22 cellular contexts compared by ENCODE assay signal in the genomic region with DNA sequence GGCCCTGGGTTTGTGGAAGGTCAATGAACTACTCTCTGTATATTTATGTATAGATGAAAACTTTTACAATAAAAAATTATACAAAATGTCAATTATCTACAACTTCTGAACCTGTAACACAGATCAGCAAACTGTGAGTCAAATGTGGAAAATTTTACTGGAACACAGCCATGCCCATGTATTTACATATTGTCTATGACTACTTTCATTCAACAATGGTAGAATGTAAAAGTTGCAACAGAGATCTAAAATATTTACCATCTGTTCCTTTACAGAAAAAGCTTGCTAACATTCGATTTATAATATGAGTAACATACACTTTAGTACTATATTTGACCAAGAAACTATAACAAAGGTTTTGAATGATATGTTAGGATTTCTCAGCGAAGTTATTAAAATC.
DNase-seq lines count a peak whose midpoint lies in the region; ATAC-seq, FAIRE-seq and TF ChIP-seq lines count a peak whose summit lies in the region.
"Had no signal": no experiment of that assay in that cellular context is flagged by ENCODE, and none has a peak within 500 bp of the region (broad histone marks: within the 10 kb centered on the region; RNA-seq: fewer than 3 reads in every experiment).

No MANE protein-coding gene starts in this region.

- peaks cover 48% of the 10 kb centered on the region for H3K4me1 ChIP-seq in A549
- H3K4me1 ChIP-seq: gastrocnemius medialis, neural progenitor cell, tibial nerve had no signal

- ATAC-seq in A549 (peak in 1 of 2 experiments; percentile 57; a peak in 1 of 6 replicates), HG03520 (IDR thresholded peaks at IDR 0.05; ENCODE audit: unreplicated experiment) (no peak), HG03565 (IDR thresholded peaks at IDR 0.05; ENCODE audit: unreplicated experiment) (no peak)
- ATAC-seq: gastrocnemius medialis; left colon; stimulated activated memory B cell treated with anti-CD40 and anti-IgM and Interleukin-4, amounts not matched to agents 10 μg/mL and 1 μg/mL and 100 μg/mL, for 72 hours had no signal

- no peak for TF ChIP-seq EP300 in A549 (IDR thresholded peaks at IDR 0.05)

- CTCF ChIA-PET in A549 (lab: Yijun Ruan, JAX), result no interaction called here

- TF ChIP-seq POLR2A in A549 (IDR thresholded peaks at IDR 0.05; ENCODE audit: low read length), result no peak

- no peak for TF ChIP-seq RAD21 in A549 (conservative IDR thresholded peaks at IDR 0.05 in 1 of 2, IDR thresholded peaks at IDR 0.05 in 1 of 2)

- POLR2A ChIA-PET in A549 (lab: Yijun Ruan, JAX), result no interaction called here

- H3K9me3 ChIP-seq in A549 (no peaks in the 10 kb centered on the region), MG63 (no peaks in the 10 kb centered on the region)
- H3K9me3 ChIP-seq: gastrocnemius medialis, SJSA1, tibial nerve had no signal

- TF ChIP-seq CTCF in A549 (IDR thresholded peaks at IDR 0.05) (no peak), fibroblast of the aortic adventitia (IDR thresholded peaks at IDR 0.05; ENCODE audit: insufficient read depth, low read length) (no peak)

- 30% methylated on average over 2 of the region's 2 CpGs for WGBS in A549 (ENCODE audit: missing lambda C conversion rate)

- H3K27me3 ChIP-seq in MG63, result no peaks in the 10 kb centered on the region
- H3K27me3 ChIP-seq: gastrocnemius medialis, neural progenitor cell, SJSA1, tibial nerve had no signal

- FAIRE-seq in A549 (lab: Jason Lieb, UNC), result no peak
- FAIRE-seq: GM12892 had no signal

- H3K36me3 ChIP-seq in MG63, result peaks cover 2% of the 10 kb centered on the region; the same call in 1 of the 2 replicates
- H3K36me3 ChIP-seq: neural progenitor cell had no signal

- peak overlapping the region; percentile 36 to 62; a peak in 4 of 6 replicates for H3K27ac ChIP-seq in A549
- H3K27ac ChIP-seq: C4-2B, gastrocnemius medialis, neural progenitor cell, SJSA1, tibial nerve had no signal

- H3K4me3 ChIP-seq in A549 (no peak overlapping the region), MG63 (no peak overlapping the region), fibroblast of the aortic adventitia (ENCODE audit: low read depth, low read length) (no peak overlapping the region)
- H3K4me3 ChIP-seq: gastrocnemius medialis, neural progenitor cell, SJSA1, tibial nerve had no signal

- DNase-seq in A549 (ENCODE audit: low read depth in 1 of 2, low spot score in 1 of 2), result peak in 1 of 2 experiments; percentile 22
- DNase-seq in MG63, result peak; percentile 4
- peak; percentile 16 for DNase-seq in astrocyte of the hippocampus (ENCODE audit: low read depth, low spot score)
- DNase-seq in fibroblast of the aortic adventitia (ENCODE audit: low read depth), result peak; percentile 13
- no peak for DNase-seq in NCI-H1417 (lab: John Stamatoyannopoulos, UW)
- no peak for DNase-seq in SKM-1 (lab: John Stamatoyannopoulos, UW; ENCODE audit: unreplicated experiment)
- DNase-seq: activated CD8-positive, alpha-beta memory T cell treated with anti-CD3 and anti-CD28 coated beads for 24 hours; caudate nucleus; gastrocnemius medialis; left colon; NCI-H2029 treated with DMSO at 0.1 percent for 48 hours; NCI-H524 treated with DMSO at 0.1 percent for 48 hours; retina; stimulated activated CD4-positive, alpha-beta T cell treated with anti-CD3 and anti-CD28 coated beads, Interleukin-15, amount 100 ng/mL, for 24 hours had no signal

- peak overlapping the region; percentile 59 for H3K4me2 ChIP-seq in A549
- H3K4me2 ChIP-seq: neural progenitor cell had no signal

TF ChIP-seq in A549, 52 proteins besides CTCF, POLR2A, EP300 and RAD21:
- TF ChIP-seq RCOR1 (IDR thresholded peaks at IDR 0.05; ENCODE audit: low read depth, low read length), result no peak
- no peak for TF ChIP-seq ZC3H11A (IDR thresholded peaks at IDR 0.05)
- TF ChIP-seq, protein P1, sequence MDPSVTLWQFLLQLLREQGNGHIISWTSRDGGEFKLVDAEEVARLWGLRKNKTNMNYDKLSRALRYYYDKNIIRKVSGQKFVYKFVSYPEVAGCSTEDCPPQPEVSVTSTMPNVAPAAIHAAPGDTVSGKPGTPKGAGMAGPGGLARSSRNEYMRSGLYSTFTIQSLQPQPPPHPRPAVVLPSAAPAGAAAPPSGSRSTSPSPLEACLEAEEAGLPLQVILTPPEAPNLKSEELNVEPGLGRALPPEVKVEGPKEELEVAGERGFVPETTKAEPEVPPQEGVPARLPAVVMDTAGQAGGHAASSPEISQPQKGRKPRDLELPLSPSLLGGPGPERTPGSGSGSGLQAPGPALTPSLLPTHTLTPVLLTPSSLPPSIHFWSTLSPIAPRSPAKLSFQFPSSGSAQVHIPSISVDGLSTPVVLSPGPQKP (IDR thresholded peaks at IDR 0.05; ENCODE audit: low read depth, low read length), result no peak
- no peak for TF ChIP-seq FOSL2 (IDR thresholded peaks at IDR 0.05)
- TF ChIP-seq FOSL2 (CRISPR knock-in tag; IDR thresholded peaks at IDR 0.05), result peak; percentile 24; the same call in 1 of the 2 replicates
- no peak for TF ChIP-seq KDM1A (IDR thresholded peaks at IDR 0.05; ENCODE audit: low read depth)
- TF ChIP-seq KDM5A (IDR thresholded peaks at IDR 0.05), result no peak
- TF ChIP-seq CEBPB (IDR thresholded peaks at IDR 0.05), result peak in 1 of 2 experiments; percentile 65; a peak in 2 of 4 replicates
- TF ChIP-seq GATA3 (IDR thresholded peaks at IDR 0.05; ENCODE audit: borderline replicate concordance), result peak; percentile 48; the same call in 1 of the 2 replicates
- no peak for TF ChIP-seq ZNF302 (CRISPR knock-in tag; IDR thresholded peaks at IDR 0.05)
- TF ChIP-seq SMC3 (IDR thresholded peaks at IDR 0.05), result no peak
- TF ChIP-seq FOSB (CRISPR knock-in tag; IDR thresholded peaks at IDR 0.05), result no peak
- no peak for TF ChIP-seq HOXB13 (CRISPR knock-in tag; IDR thresholded peaks at IDR 0.05; ENCODE audit: low read depth)
- TF ChIP-seq SREBF2 (IDR thresholded peaks at IDR 0.05), result no peak
- 0 out of 2 replicates have a peak, but pooled peaks have one; percentile 33 for TF ChIP-seq JUNB (IDR thresholded peaks at IDR 0.05)
- no peak for TF ChIP-seq RARB (CRISPR knock-in tag; IDR thresholded peaks at IDR 0.05)
- TF ChIP-seq, protein P2, sequence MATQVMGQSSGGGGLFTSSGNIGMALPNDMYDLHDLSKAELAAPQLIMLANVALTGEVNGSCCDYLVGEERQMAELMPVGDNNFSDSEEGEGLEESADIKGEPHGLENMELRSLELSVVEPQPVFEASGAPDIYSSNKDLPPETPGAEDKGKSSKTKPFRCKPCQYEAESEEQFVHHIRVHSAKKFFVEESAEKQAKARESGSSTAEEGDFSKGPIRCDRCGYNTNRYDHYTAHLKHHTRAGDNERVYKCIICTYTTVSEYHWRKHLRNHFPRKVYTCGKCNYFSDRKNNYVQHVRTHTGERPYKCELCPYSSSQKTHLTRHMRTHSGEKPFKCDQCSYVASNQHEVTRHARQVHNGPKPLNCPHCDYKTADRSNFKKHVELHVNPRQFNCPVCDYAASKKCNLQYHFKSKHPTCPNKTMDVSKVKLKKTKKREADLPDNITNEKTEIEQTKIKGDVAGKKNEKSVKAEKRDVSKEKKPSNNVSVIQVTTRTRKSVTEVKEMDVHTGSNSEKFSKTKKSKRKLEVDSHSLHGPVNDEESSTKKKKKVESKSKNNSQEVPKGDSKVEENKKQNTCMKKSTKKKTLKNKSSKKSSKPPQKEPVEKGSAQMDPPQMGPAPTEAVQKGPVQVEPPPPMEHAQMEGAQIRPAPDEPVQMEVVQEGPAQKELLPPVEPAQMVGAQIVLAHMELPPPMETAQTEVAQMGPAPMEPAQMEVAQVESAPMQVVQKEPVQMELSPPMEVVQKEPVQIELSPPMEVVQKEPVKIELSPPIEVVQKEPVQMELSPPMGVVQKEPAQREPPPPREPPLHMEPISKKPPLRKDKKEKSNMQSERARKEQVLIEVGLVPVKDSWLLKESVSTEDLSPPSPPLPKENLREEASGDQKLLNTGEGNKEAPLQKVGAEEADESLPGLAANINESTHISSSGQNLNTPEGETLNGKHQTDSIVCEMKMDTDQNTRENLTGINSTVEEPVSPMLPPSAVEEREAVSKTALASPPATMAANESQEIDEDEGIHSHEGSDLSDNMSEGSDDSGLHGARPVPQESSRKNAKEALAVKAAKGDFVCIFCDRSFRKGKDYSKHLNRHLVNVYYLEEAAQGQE (IDR thresholded peaks at IDR 0.05), result no peak
- TF ChIP-seq, protein P3, sequence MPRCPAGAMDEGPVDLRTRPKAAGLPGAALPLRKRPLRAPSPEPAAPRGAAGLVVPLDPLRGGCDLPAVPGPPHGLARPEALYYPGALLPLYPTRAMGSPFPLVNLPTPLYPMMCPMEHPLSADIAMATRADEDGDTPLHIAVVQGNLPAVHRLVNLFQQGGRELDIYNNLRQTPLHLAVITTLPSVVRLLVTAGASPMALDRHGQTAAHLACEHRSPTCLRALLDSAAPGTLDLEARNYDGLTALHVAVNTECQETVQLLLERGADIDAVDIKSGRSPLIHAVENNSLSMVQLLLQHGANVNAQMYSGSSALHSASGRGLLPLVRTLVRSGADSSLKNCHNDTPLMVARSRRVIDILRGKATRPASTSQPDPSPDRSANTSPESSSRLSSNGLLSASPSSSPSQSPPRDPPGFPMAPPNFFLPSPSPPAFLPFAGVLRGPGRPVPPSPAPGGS (IDR thresholded peaks at IDR 0.05), result no peak
TF ChIP-seq in A549: peak in this region for 4.

Comparison
In these comparisons a context has a peak if more than half of its experiments do, and no peak if none do; other contexts are left out.
1. DNase-seq: peak in MG63 (single experiment), astrocyte of the hippocampus (single experiment) and fibroblast of the aortic adventitia (single experiment); none in NCI-H1417 (0 of 3) and SKM-1 (single experiment).